Comparison of ENCODE assay signal across 10 cellular contexts in the genomic region with DNA sequence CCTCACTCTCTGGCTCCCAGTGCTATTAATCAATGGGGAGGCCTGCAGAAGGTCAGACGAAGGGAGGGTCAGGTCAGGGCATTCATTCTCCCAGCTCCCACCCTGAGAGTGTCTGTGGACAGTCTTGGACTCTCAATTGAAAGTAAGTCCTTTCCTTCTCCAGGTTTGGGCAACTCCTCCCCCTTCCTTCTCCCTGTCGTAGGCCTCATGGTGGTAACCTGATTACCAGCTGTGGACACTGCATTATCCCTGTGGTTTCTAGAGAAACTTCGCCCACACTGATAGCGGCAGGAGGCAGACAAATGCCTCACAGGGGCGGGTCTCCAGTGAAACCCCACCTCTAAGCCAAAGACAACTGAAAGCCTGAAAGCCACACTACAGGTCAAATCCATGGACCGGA. TPM values are rescaled to one million over a fixed set of nuclear protein-coding genes. Genes with fewer than 3 reads are reported as not detected.
A peak's percentile ranks its signal among the peaks of the same experiment; 100 is the strongest.
DNase-seq lines count a peak whose midpoint lies in the region; ATAC-seq, FAIRE-seq and TF ChIP-seq lines count a peak whose summit lies in the region.
"Had no signal": no experiment of that assay in that cellular context is flagged by ENCODE, and none has a peak within 500 bp of the region (broad histone marks: within the 10 kb centered on the region; RNA-seq: fewer than 3 reads in every experiment).

No MANE protein-coding gene starts in this region.

- H3K4me3 Mint-ChIP-seq in endodermal cell = peak overlapping the region; percentile 21

- peaks cover 7% of the 10 kb centered on the region for H3K36me3 ChIP-seq in endodermal cell (ENCODE audit: control insufficient read depth, insufficient read depth, low read length)

- H3K27ac ChIP-seq in endodermal cell (ENCODE audit: low read depth, low read length) = no peak overlapping the region

- H3K27ac Mint-ChIP-seq in endodermal cell = peak overlapping the region; percentile 88

- no peak overlapping the region for H3K4me3 ChIP-seq in endodermal cell (ENCODE audit: low read length)

- H3K27me3 Mint-ChIP-seq in endodermal cell (ENCODE audit: insufficient read depth) = no peaks in the 10 kb centered on the region

- no peaks in the 10 kb centered on the region for H3K36me3 Mint-ChIP-seq in endodermal cell (ENCODE audit: low read depth)

- peak; percentile 63 for DNase-seq in activated CD4-positive, alpha-beta T cell treated with anti-CD3 and anti-CD28 coated beads for 48 hours
- DNase-seq in activated CD4-positive, alpha-beta T cell treated with anti-CD3 and anti-CD28 coated beads for 1 hour = no peak
- peak; percentile 96 for DNase-seq in OCI-M1 (lab: John Stamatoyannopoulos, UW)
- DNase-seq in endodermal cell = peak; percentile 90
- peak; percentile 36 for DNase-seq in stimulated activated CD4-positive, alpha-beta T cell treated with anti-CD3 and anti-CD28 coated beads, Interleukin-4, amount 100 ng/mL, for 24 hours
- DNase-seq in urothelium cell line (ENCODE audit: low spot score) = no peak
- no peak for DNase-seq in NCI-H524 treated with DMSO at 0.1 percent for 48 hours (lab: John Stamatoyannopoulos, UW)
- DNase-seq: activated gamma-delta T cell treated with Interleukin-2 at 50 U/mL for 16 hours, COR-L47 had no signal

- no peak for TF ChIP-seq CTCF in endodermal cell (conservative IDR thresholded peaks at IDR 0.05)

- no peaks in the 10 kb centered on the region for H3K27me3 ChIP-seq in endodermal cell (ENCODE audit: control insufficient read depth, insufficient read depth, low read length, poor library complexity, severe bottlenecking)

- peaks cover 55% of the 10 kb centered on the region for H3K4me1 Mint-ChIP-seq in endodermal cell

- FAIRE-seq in urothelium cell line (lab: Jason Lieb, UNC) = no peak

- H3K9ac ChIP-seq in endodermal cell (ENCODE audit: extremely low read depth, low read length, poor library complexity, severe bottlenecking) = peak overlapping the region; percentile 42

- no peaks in the 10 kb centered on the region for H3K9me3 ChIP-seq in endodermal cell (ENCODE audit: control insufficient read depth, low read length)

- no peak for ATAC-seq in GM19455 (IDR thresholded peaks at IDR 0.05; ENCODE audit: unreplicated experiment)

- 35 to 50% methylated on average over 3 to 6 of the region's 6 CpGs for WGBS in endodermal cell (ENCODE audit: insufficient coverage in 1 of 2, insufficient read length in 1 of 2), 2 experiments

- H3K9me3 Mint-ChIP-seq in endodermal cell = no peaks in the 10 kb centered on the region

- H3K4me1 ChIP-seq in endodermal cell (ENCODE audit: control insufficient read depth, insufficient read depth, low read length) = peaks cover 9% of the 10 kb centered on the region

RNA-seq across cellular contexts. Expression of a gene that starts 57.7 kb away (rescaled TPM):
- total RNA-seq in endodermal cell = 10 to 100 TPM; 10.6 to 10.7 TPM
- 7.9 TPM for polyA plus RNA-seq in endodermal cell (2013, experiment 1 of 2)
- polyA plus RNA-seq in endodermal cell (2013, experiment 2 of 2) = 6.2 TPM

RNA-seq across cellular contexts. Expression of a gene that starts 58.6 kb away (rescaled TPM):
- total RNA-seq in endodermal cell = 10 to 100 TPM; 85.5 to 86.6 TPM
- polyA plus RNA-seq in endodermal cell (2013, experiment 1 of 2) = 68.0 TPM
- polyA plus RNA-seq in endodermal cell (2013, experiment 2 of 2) = 56.4 TPM

Comparison
In these comparisons a context has a peak if more than half of its experiments do, and no peak if none do; other contexts are left out.
1. DNase-seq: peak in activated CD4-positive, alpha-beta T cell treated with anti-CD3 and anti-CD28 coated beads for 48 hours (single experiment), OCI-M1 (single experiment), endodermal cell (single experiment) and stimulated activated CD4-positive, alpha-beta T cell treated with anti-CD3 and anti-CD28 coated beads, Interleukin-4, amount 100 ng/mL, for 24 hours (single experiment); none in activated CD4-positive, alpha-beta T cell treated with anti-CD3 and anti-CD28 coated beads for 1 hour (single experiment), urothelium cell line (single experiment) and NCI-H524 treated with DMSO at 0.1 percent for 48 hours (single experiment).